8 cellular contexts compared by ENCODE assay signal in the genomic region with DNA sequence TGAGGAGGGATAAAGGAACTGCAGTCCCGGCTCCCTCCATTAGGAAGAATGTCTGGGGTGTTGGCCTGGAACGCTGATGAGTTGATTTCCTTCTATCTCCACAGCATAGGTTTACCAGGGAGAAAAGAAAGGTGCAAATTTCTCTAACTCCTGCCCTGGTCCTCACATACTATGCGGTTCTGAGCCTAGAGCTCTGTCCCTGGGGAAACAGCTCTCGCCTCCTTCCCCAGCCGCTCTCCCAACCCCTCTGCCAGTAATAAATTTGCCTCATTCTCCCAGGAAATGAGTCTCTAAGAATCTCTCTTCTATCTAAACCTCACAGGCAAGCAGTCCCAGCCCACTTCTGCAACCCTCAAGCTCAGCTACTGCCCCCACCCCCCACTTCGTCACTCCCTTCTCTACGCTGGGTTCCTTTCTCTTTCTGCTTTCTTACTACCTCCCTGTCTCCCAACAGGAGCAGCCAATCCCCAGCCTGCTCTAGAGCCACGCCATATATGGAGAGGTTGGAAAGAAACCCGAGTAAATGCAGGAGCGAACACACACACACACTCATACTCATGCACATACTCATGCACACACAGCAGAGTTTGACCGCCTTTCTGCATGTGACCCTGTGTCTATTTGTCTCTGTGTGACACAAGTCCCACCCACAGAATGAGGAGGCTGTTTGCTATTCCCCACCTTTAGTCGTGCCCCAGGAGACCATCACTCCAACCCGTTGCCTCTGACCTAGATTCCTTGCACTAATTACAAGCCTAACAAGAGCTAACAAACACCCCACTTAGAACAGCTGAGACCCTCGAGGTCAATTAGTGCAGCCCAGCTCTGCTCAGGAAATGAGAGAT. TPM values are rescaled to one million over a fixed set of nuclear protein-coding genes. Genes with fewer than 3 reads are reported as not detected.
DNase-seq lines count a peak whose midpoint lies in the region; ATAC-seq, FAIRE-seq and TF ChIP-seq lines count a peak whose summit lies in the region.

No MANE protein-coding gene starts in this region.

- H3K27me3 Mint-ChIP-seq in CD8-positive, alpha-beta memory T cell: peaks cover 0 to 1% of the 10 kb centered on the region in 2 donors
- no peaks in the 10 kb centered on the region for H3K27me3 Mint-ChIP-seq in stimulated activated naive CD8-positive, alpha-beta T cell treated with anti-CD3 and anti-CD28 coated beads, Interleukin-15, amount 100 ng/mL, for 72 hours

- H3K36me3 ChIP-seq in CD8-positive, alpha-beta memory T cell (ENCODE audit: insufficient read depth, low read length): peaks cover 6% of the 10 kb centered on the region
- H3K36me3 ChIP-seq in SJCRH30 (peaks cover 16% of the 10 kb centered on the region), H1 (ENCODE audit: control insufficient read depth in 2 of 4, insufficient read depth in 4 of 4, low read length in 3 of 4) (peaks cover 10 to 14% (median 10%) of the 10 kb centered on the region in 4 experiments; a peak in 7 of 8 replicates)

- 0 out of 2 replicates have a peak overlapping the region, but pooled peaks have one; percentile 51 for H4K8ac ChIP-seq in H1 (ENCODE audit: extremely low read depth, insufficient read depth, low read length)

- no peak overlapping the region for H3K4me3 ChIP-seq in CD8-positive, alpha-beta memory T cell (ENCODE audit: low read length)
- H3K4me3 ChIP-seq in SJCRH30 (peak overlapping the region; percentile 49), H1 (ENCODE audit: extremely low read depth in 1 of 4, insufficient read depth in 2 of 4, low read depth in 3 of 4, low read length in 4 of 4) (peak overlapping the region; percentile 12 to 55 (median 46); a peak in 7 of 8 replicates), lower leg skin (ENCODE audit: low read depth, poor library complexity, severe bottlenecking) (no peak overlapping the region)

- peak overlapping the region; percentile 52 for H4K91ac ChIP-seq in H1 (replicated peaks; ENCODE audit: insufficient read length, low read length)

- peak overlapping the region; percentile 93 for H2BK5ac ChIP-seq in H1 (ENCODE audit: low read depth, low read length)

- H2BK20ac ChIP-seq in H1 (ENCODE audit: low read length): peak overlapping the region; percentile 98

- peak overlapping the region; percentile 62 to 77 for H3K4me2 ChIP-seq in H1 (ENCODE audit: insufficient read depth in 1 of 2, low read depth in 2 of 2, low read length in 2 of 2)

- no peaks in the 10 kb centered on the region for H3K79me1 ChIP-seq in H1 (ENCODE audit: low read depth, low read length)

- peak overlapping the region; percentile 69 to 90 (median 80) for H3K9ac ChIP-seq in H1 (replicated peaks in 1 of 4; ENCODE audit: extremely low read depth in 1 of 4, low read depth in 3 of 4, low read length in 3 of 4)

- peak overlapping the region; percentile 58; the same call in 1 of the 2 replicates for H2AK5ac ChIP-seq in H1 (ENCODE audit: low read depth, low read length)

- H2AFZ ChIP-seq in H1 (ENCODE audit: low read length): no peak overlapping the region

- no peak overlapping the region for H3K14ac ChIP-seq in H1 (ENCODE audit: insufficient read length)

- peak overlapping the region; percentile 88 for H3K18ac ChIP-seq in H1 (ENCODE audit: extremely low read depth, low read length)

- H3K4ac ChIP-seq in H1 (replicated peaks; ENCODE audit: insufficient read length, low read depth, low read length): peak overlapping the region; percentile 7

- TF ChIP-seq POLR2A in H1 (IDR thresholded peaks at IDR 0.05; ENCODE audit: control extremely low read depth in 1 of 2, low read depth in 2 of 2, low read length in 2 of 2) (peak; percentile 80 to 82), lower leg skin (IDR thresholded peaks at IDR 0.05) (no peak)

- H3K56ac ChIP-seq in H1 (replicated peaks; ENCODE audit: insufficient read length, low read depth, low read length): peak overlapping the region; percentile 18

- H4K5ac ChIP-seq in H1 (ENCODE audit: insufficient read length, low read depth, low read length): peak overlapping the region; percentile 71

- no peak for TF ChIP-seq CTCF in H1 (IDR thresholded peaks at IDR 0.05; ENCODE audit: control extremely low read depth in 1 of 3, insufficient read depth in 1 of 3, low read depth in 1 of 3, low read length in 3 of 3)
- no peak for TF ChIP-seq CTCF in lower leg skin (IDR thresholded peaks at IDR 0.05)

- H3K27me3 ChIP-seq in CD8-positive, alpha-beta memory T cell (ENCODE audit: insufficient read depth, low read length, poor library complexity, severe bottlenecking): no peaks in the 10 kb centered on the region
- H3K27me3 ChIP-seq in SJCRH30 (no peaks in the 10 kb centered on the region), H1 (replicated peaks in 1 of 4; ENCODE audit: control insufficient read depth in 3 of 4, extremely low read depth in 1 of 4, insufficient read depth in 3 of 4, low read length in 3 of 4) (no peaks in the 10 kb centered on the region)

- POLR2A ChIA-PET in CD8-positive, alpha-beta memory T cell (lab: Charles Lee): no interaction called here
- POLR2A ChIA-PET in H1 (lab: Charles Lee; ENCODE audit: partially characterized antibody): interaction anchor here (0.6 to 7.3 kb wide), 26 partner anchors 8 to 808 kb away, joined by 3 to 87 read pairs (median 4); a partner anchor contains a TSS

- no peaks in the 10 kb centered on the region for H3K79me2 ChIP-seq in H1 (ENCODE audit: control insufficient read depth in 1 of 2, insufficient read depth in 2 of 2, low read length in 2 of 2)

- WGBS in H1 (ENCODE audit: extremely low coverage in 1 of 2, insufficient coverage in 1 of 2, insufficient read length in 1 of 2, insufficient replicate concordance in 2 of 2, low coverage in 1 of 2, low lambda C conversion rate in 2 of 2, missing lambda C conversion rate in 1 of 2), 2 experiments: 19% methylated on average over 14 of the region's 14 CpGs; no CpG with 5 or more reads in 1 of the 2 experiments
- 4 to 7% methylated on average over 14 of the region's 14 CpGs for WGBS in lower leg skin, 2 donors

- no peaks in the 10 kb centered on the region for H4K20me1 ChIP-seq in H1 (replicated peaks in 1 of 2; ENCODE audit: control insufficient read depth in 1 of 2, insufficient read depth in 2 of 2, low read length in 2 of 2)

- DNase-seq in CD8-positive, alpha-beta memory T cell: no peak
- DNase-seq in GM19238 (ENCODE audit: insufficient read length, low spot score) (peak; percentile 65), SJCRH30 (peak; percentile 85 to 90), H1 (ENCODE audit: low read depth in 1 of 2, low spot score in 2 of 2) (peak; percentile 79 to 90), lower leg skin (ENCODE audit: low spot score in 2 of 2) (peak; percentile 91 to 95)
- DNase-seq in stimulated activated naive CD8-positive, alpha-beta T cell treated with anti-CD3 and anti-CD28 coated beads, Interleukin-15, amount 100 ng/mL, for 72 hours: no peak

- H3K27ac ChIP-seq in CD8-positive, alpha-beta memory T cell (ENCODE audit: low read depth, low read length): peak overlapping the region; percentile 85
- H3K27ac ChIP-seq in SJCRH30 (peak overlapping the region; percentile 33), H1 (ENCODE audit: low read depth, low read length) (peak overlapping the region; percentile 98)

- no peak for FAIRE-seq in H1 (lab: Jason Lieb, UNC)

- H3K23me2 ChIP-seq in H1 (ENCODE audit: low read depth, low read length): peaks cover 11% of the 10 kb centered on the region; the same call in 1 of the 2 replicates

- intact Hi-C loops in lower leg skin (cut with DNase I; ENCODE audit: low total_unique reads): no loop called here

- peaks cover 2 to 21% (median 5%) of the 10 kb centered on the region in 3 donors for H3K36me3 Mint-ChIP-seq in CD8-positive, alpha-beta memory T cell

- H2BK12ac ChIP-seq in H1 (ENCODE audit: low read depth, low read length): peak overlapping the region; percentile 89

- peak; percentile 10 for ATAC-seq in stimulated activated naive CD8-positive, alpha-beta T cell treated with anti-CD3 and anti-CD28 coated beads, Interleukin-15, amount 100 ng/mL, for 72 hours
- no peak for ATAC-seq in GM19455 (IDR thresholded peaks at IDR 0.05; ENCODE audit: unreplicated experiment)

- H3K9me3 ChIP-seq in CD8-positive, alpha-beta memory T cell (ENCODE audit: low read length): no peaks in the 10 kb centered on the region
- no peaks in the 10 kb centered on the region for H3K9me3 ChIP-seq in SJCRH30 (replicated peaks)
- no peaks in the 10 kb centered on the region for H3K9me3 ChIP-seq in H1 (ENCODE audit: insufficient read depth in 2 of 2, low read depth in 1 of 2, low read length in 1 of 2)

- H3K27ac Mint-ChIP-seq in CD8-positive, alpha-beta memory T cell: peak overlapping the region in 4 of 8 donors; percentile 4 to 78 (median 56)
- peak overlapping the region in 1 of 2 donors; percentile 85 for H3K27ac Mint-ChIP-seq in stimulated activated naive CD8-positive, alpha-beta T cell treated with anti-CD3 and anti-CD28 coated beads, Interleukin-15, amount 100 ng/mL, for 72 hours

- CTCF ChIA-PET in CD8-positive, alpha-beta memory T cell (lab: Charles Lee): interaction anchor here (1.3 to 14.9 kb wide), 5 partner anchors 11 to 201 kb away, joined by 4 to 150 read pairs (median 7); no protein-coding TSS in a partner anchor
- CTCF ChIA-PET in H1 (lab: Charles Lee; ENCODE audit: partially characterized antibody): interaction anchor here (0.5 to 4.3 kb wide), 11 partner anchors 9 to 223 kb away, joined by 3 to 20 read pairs (median 6); a partner anchor contains a TSS

- peaks cover 24 to 55% (median 38%) of the 10 kb centered on the region in 3 donors for H3K4me1 Mint-ChIP-seq in CD8-positive, alpha-beta memory T cell
- H3K4me1 Mint-ChIP-seq in stimulated activated naive CD8-positive, alpha-beta T cell treated with anti-CD3 and anti-CD28 coated beads, Interleukin-15, amount 100 ng/mL, for 72 hours: peaks cover 58% of the 10 kb centered on the region

- peak overlapping the region in 1 of 7 donors; percentile 58 for H3K4me3 Mint-ChIP-seq in CD8-positive, alpha-beta memory T cell
- H3K4me3 Mint-ChIP-seq in stimulated activated naive CD8-positive, alpha-beta T cell treated with anti-CD3 and anti-CD28 coated beads, Interleukin-15, amount 100 ng/mL, for 72 hours: peak overlapping the region; percentile 0 to 66

- peak overlapping the region; percentile 48 for H2BK120ac ChIP-seq in H1 (replicated peaks; ENCODE audit: low read depth, low read length)

- peaks cover 42% of the 10 kb centered on the region for H3K4me1 ChIP-seq in CD8-positive, alpha-beta memory T cell (ENCODE audit: insufficient read depth, low read length)
- H3K4me1 ChIP-seq in SJCRH30 (peaks cover 15% of the 10 kb centered on the region), H1 (replicated peaks in 1 of 4; ENCODE audit: control insufficient read depth in 3 of 4, insufficient read depth in 4 of 4, low read length in 3 of 4) (peaks cover 12 to 30% (median 20%) of the 10 kb centered on the region in 4 experiments)

- TF ChIP-seq EP300 in Ishikawa (IDR thresholded peaks at IDR 0.05; ENCODE audit: borderline replicate concordance): peak; percentile 58; the same call in 1 of the 2 replicates
- TF ChIP-seq EP300 in H1 (IDR thresholded peaks at IDR 0.05; ENCODE audit: borderline replicate concordance in 1 of 2, low read depth in 2 of 2, low read length in 2 of 2): peak in 1 of 2 experiments; percentile 80; a peak in 1 of 3 replicates

- no peak for TF ChIP-seq RAD21 in Ishikawa (IDR thresholded peaks at IDR 0.05; ENCODE audit: low read depth)
- TF ChIP-seq RAD21 in H1 (IDR thresholded peaks at IDR 0.05 in 1 of 2, conservative IDR thresholded peaks at IDR 0.05 in 1 of 2; ENCODE audit: low read depth in 2 of 2, low read length in 2 of 2): no peak

- no peaks in the 10 kb centered on the region for H3K9me3 Mint-ChIP-seq in CD8-positive, alpha-beta memory T cell
- no peaks in the 10 kb centered on the region for H3K9me3 Mint-ChIP-seq in stimulated activated naive CD8-positive, alpha-beta T cell treated with anti-CD3 and anti-CD28 coated beads, Interleukin-15, amount 100 ng/mL, for 72 hours

- H2BK15ac ChIP-seq in H1 (ENCODE audit: low read length): peak overlapping the region; percentile 53; the same call in 1 of the 2 replicates

- no peak overlapping the region for H3K23ac ChIP-seq in H1 (ENCODE audit: insufficient read length)

RNA-seq across cellular contexts. Expression of a gene that starts 13.4 kb away (rescaled TPM):
- 10 to 100 TPM; 44.9 to 47.2 TPM for total RNA-seq in CD8-positive, alpha-beta memory T cell
- 47.3 TPM for polyA plus RNA-seq in CD8-positive, alpha-beta memory T cell
- 50.0 and 54.4 TPM in 2 replicates for total RNA-seq in SJCRH30 (2014; rRNA removed; shearing (Covaris generic))
- 35.0 and 37.0 TPM in 2 replicates for total RNA-seq in H1 (2021; fragmentation: NEBNext Ultra II Directional; extraction: Animal tissue kit (Norgen Biotek cat#: 25700))
- polyA plus RNA-seq in H1 (2011; rRNA removed): 23.2 and 26.0 TPM in 2 replicates
- 26.6 TPM for polyA plus RNA-seq in H1 (2011; cell fraction: cytosol; rRNA removed)
- 43.8 TPM for polyA plus RNA-seq in H1 (2011; cell fraction: nucleus; rRNA removed)
- polyA plus RNA-seq in H1 (2012, experiment 1 of 2): 26.9 to 31.0 TPM (median 29.7 TPM) in 4 replicates
- 34.8 TPM for polyA plus RNA-seq in H1 (2012, experiment 2 of 2)
- polyA plus RNA-seq in H1 (2013, experiment 1 of 2): 30.7 TPM
- polyA plus RNA-seq in H1 (2013, experiment 2 of 2): 30.3 TPM
- 11.9 and 12.5 TPM in 2 replicates for polyA minus RNA-seq in H1 (2011; rRNA and poly(A)+ RNA removed)
- 13.4 TPM for polyA minus RNA-seq in H1 (2011; cell fraction: cytosol; rRNA and poly(A)+ RNA removed)
- polyA minus RNA-seq in H1 (2011; cell fraction: nucleus; rRNA and poly(A)+ RNA removed): 19.0 TPM
- 10 to 100 TPM in 3 of 4 donors, 1 to 10 TPM in 1; 8.7 to 15.4 (median 11.4) TPM for total RNA-seq in lower leg skin

Comparison
In these comparisons a context has a peak if more than half of its experiments do, and no peak if none do; other contexts are left out.
1. DNase-seq: peak in GM19238 (single experiment), SJCRH30 (2 of 2), H1 (2 of 2) and lower leg skin (2 of 2); none in CD8-positive, alpha-beta memory T cell (0 of 5) and stimulated activated naive CD8-positive, alpha-beta T cell treated with anti-CD3 and anti-CD28 coated beads, Interleukin-15, amount 100 ng/mL, for 72 hours (0 of 2).
2. H3K27ac ChIP-seq: peak in every context shown above with its lines; median percentile 98 in H1; 85 in CD8-positive, alpha-beta memory T cell; 33 in SJCRH30.
3. H3K4me3 ChIP-seq: peak in SJCRH30 (single experiment) and H1 (4 of 4); none in CD8-positive, alpha-beta memory T cell (single experiment) and lower leg skin (single experiment).
4. POLR2A ChIP-seq: peak in H1 (2 of 2); none in lower leg skin (0 of 2).